Comparison of ENCODE assay signal across 22 cellular contexts in genomic region chrX:9240956-9241355, GRCh38.
"Had no signal": no experiment of that assay in that cellular context is flagged by ENCODE, and none has a peak within 500 bp of the region (broad histone marks: within the 10 kb centered on the region; RNA-seq: fewer than 3 reads in every experiment).

No MANE protein-coding gene starts in this region.

- H3K27ac Mint-ChIP-seq: dendritic cell treated with granulocyte-macrophage colony-stimulating factor and Interleukin-4, amounts not matched to agents 40 ng/mL and 50 ng/mL, for 4 days; effector memory CD8-positive, alpha-beta T cell; endodermal cell; immature natural killer cell; naive thymus-derived CD4-positive, alpha-beta T cell had no signal

- H3K27me3 ChIP-seq: esophagus squamous epithelium, gastroesophageal sphincter, hepatocyte, left lung had no signal

- H3K36me3 ChIP-seq: esophagus squamous epithelium, gastroesophageal sphincter, heart left ventricle, left lung, lower lobe of right lung had no signal

- H3K27me3 Mint-ChIP-seq: dendritic cell treated with granulocyte-macrophage colony-stimulating factor and Interleukin-4, amounts not matched to agents 40 ng/mL and 50 ng/mL, for 4 days; effector memory CD8-positive, alpha-beta T cell had no signal

- H3K4me3 Mint-ChIP-seq: dendritic cell treated with granulocyte-macrophage colony-stimulating factor and Interleukin-4, amounts not matched to agents 40 ng/mL and 50 ng/mL, for 4 days; effector memory CD8-positive, alpha-beta T cell; endodermal cell; immature natural killer cell; naive thymus-derived CD4-positive, alpha-beta T cell had no signal

- ATAC-seq: effector memory CD8-positive, alpha-beta T cell; esophagus mucosa; gastroesophageal sphincter; heart left ventricle; left cardiac atrium; left lung; left ventricle myocardium superior; lower lobe of right lung; naive thymus-derived CD4-positive, alpha-beta T cell had no signal

- H3K9me3 Mint-ChIP-seq: dendritic cell treated with granulocyte-macrophage colony-stimulating factor and Interleukin-4, amounts not matched to agents 40 ng/mL and 50 ng/mL, for 4 days; effector memory CD8-positive, alpha-beta T cell; naive thymus-derived CD4-positive, alpha-beta T cell had no signal

- H3K4me2 ChIP-seq: hepatocyte had no signal

- DNase-seq: cortex of kidney; effector CD8-positive, alpha-beta T cell; effector memory CD8-positive, alpha-beta T cell; endodermal cell; erythroblast; esophagus squamous epithelium; foreskin fibroblast; heart left ventricle; hypothalamus; immature natural killer cell; left cardiac atrium; left lung; left ventricle myocardium superior; lower lobe of right lung; mesenchymal stem cell; midbrain; naive thymus-derived CD4-positive, alpha-beta T cell had no signal

- H3K4me1 Mint-ChIP-seq: endodermal cell; naive thymus-derived CD4-positive, alpha-beta T cell had no signal

- H3K36me3 Mint-ChIP-seq: immature natural killer cell; naive thymus-derived CD4-positive, alpha-beta T cell had no signal

- H3K4me3 ChIP-seq: esophagus squamous epithelium, gastroesophageal sphincter, heart left ventricle, hepatocyte, left lung, lower lobe of right lung had no signal

- H3K4me1 ChIP-seq: esophagus squamous epithelium, gastroesophageal sphincter, heart left ventricle, left lung, lower lobe of right lung had no signal

- H3K27ac ChIP-seq: epithelial cell of prostate, esophagus squamous epithelium, gastroesophageal sphincter, heart left ventricle, hepatocyte, left lung, lower lobe of right lung had no signal

- H3K79me2 ChIP-seq: hepatocyte had no signal
